Comparison of ENCODE assay signal across 8 cellular contexts in the genomic region with DNA sequence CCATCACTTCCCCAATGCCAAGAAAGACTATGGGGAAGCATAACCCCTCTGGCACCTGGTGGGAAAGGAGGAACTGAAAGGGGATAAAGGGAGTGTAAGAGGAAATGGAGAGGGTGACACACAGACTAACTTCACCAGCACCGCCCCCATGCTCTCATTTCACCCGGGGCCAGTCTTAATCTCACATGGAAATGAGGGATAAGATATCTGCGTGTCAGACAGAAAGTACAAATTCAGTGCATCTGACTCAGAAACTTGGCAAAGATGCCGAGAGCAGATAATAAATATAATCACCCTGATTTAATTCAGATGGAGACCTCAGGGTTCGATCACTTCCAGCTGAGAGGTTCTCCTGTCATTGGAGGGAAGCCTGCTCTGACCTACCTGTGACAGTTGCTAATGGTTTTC.
A peak's percentile ranks its signal among the peaks of the same experiment; 100 is the strongest.
DNase-seq lines count a peak whose midpoint lies in the region; ATAC-seq and TF ChIP-seq lines count a peak whose summit lies in the region.

No MANE protein-coding gene starts in this region.

- H3K36me3 ChIP-seq in RWPE2 (ENCODE audit: low read depth) (no peaks in the 10 kb centered on the region), psoas muscle (ENCODE audit: insufficient read depth in 1 of 2, low read depth in 1 of 2) (no peaks in the 10 kb centered on the region)

- no peak for TF ChIP-seq POLR2A in erythroblast (IDR thresholded peaks at IDR 0.05; ENCODE audit: low read length)

- WGBS in psoas muscle, 3 donors = 30 to 44% (median 34%) methylated on average over 5 of the region's 5 CpGs

- H3K4me1 ChIP-seq in RWPE2 (ENCODE audit: insufficient read depth, poor library complexity, severe bottlenecking) (peaks cover 59% of the 10 kb centered on the region), psoas muscle (peaks cover 7% of the 10 kb centered on the region)

- peak; percentile 72 for ATAC-seq in RWPE2 (ENCODE audit: low read depth)
- peak in 3 of 4 donors; percentile 25 to 39 (median 37) for ATAC-seq in psoas muscle
- ATAC-seq in GM19397 (IDR thresholded peaks at IDR 0.05; ENCODE audit: unreplicated experiment) = no peak
- ATAC-seq in GM18870 (IDR thresholded peaks at IDR 0.05; ENCODE audit: unreplicated experiment) = no peak

- H3K27ac ChIP-seq in RWPE2 (ENCODE audit: poor library complexity, severe bottlenecking) = peak overlapping the region; percentile 94
- H3K27ac ChIP-seq in psoas muscle = peak overlapping the region; percentile 0

- H3K4me3 ChIP-seq in RWPE2 (ENCODE audit: severe bottlenecking) (no peak overlapping the region), psoas muscle (no peak overlapping the region)

- DNase-seq in EL = peak; percentile 87
- DNase-seq in RWPE2 (ENCODE audit: low spot score) = peak; percentile 78
- DNase-seq in erythroblast (lab: John Stamatoyannopoulos, UW) = peak; percentile 27 to 45
- peak; percentile 49 to 50 for DNase-seq in psoas muscle
- DNase-seq in COLO668 (lab: John Stamatoyannopoulos, UW; ENCODE audit: unreplicated experiment) = no peak
- no peak for DNase-seq in DMS79 treated with DMSO at 0.1 percent for 48 hours (lab: John Stamatoyannopoulos, UW)

- H3K27me3 ChIP-seq in RWPE2 (ENCODE audit: insufficient read depth, poor library complexity, severe bottlenecking) (no peaks in the 10 kb centered on the region), psoas muscle (ENCODE audit: insufficient read depth in 3 of 3, low read length in 2 of 3) (no peaks in the 10 kb centered on the region)

- TF ChIP-seq CTCF in RWPE2 (IDR thresholded peaks at IDR 0.05; ENCODE audit: poor library complexity, severe bottlenecking) = no peak
- no peak for TF ChIP-seq CTCF in psoas muscle (IDR thresholded peaks at IDR 0.05)

- H3K9me3 ChIP-seq in RWPE2 (ENCODE audit: severe bottlenecking) (no peaks in the 10 kb centered on the region), psoas muscle (no peaks in the 10 kb centered on the region)

- intact Hi-C loops in psoas muscle (cut with DNase I) = loop anchor here in 1 of 2 donors (5.0 to 10.0 kb wide), 2 partner anchors 52 to 184 kb away; no protein-coding TSS in a partner anchor

Comparison
In these comparisons a context has a peak if more than half of its experiments do, and no peak if none do; other contexts are left out.
1. DNase-seq: peak in EL (single experiment), RWPE2 (single experiment), erythroblast (2 of 2) and psoas muscle (2 of 2); none in COLO668 (single experiment) and DMS79 treated with DMSO at 0.1 percent for 48 hours (single experiment).
2. ATAC-seq: peak in RWPE2 (single experiment) and psoas muscle (3 of 4); none in GM19397 (single experiment) and GM18870 (single experiment).